ENCODE assay signal across 8 cellular contexts in genomic region chr17:8384801-8385335, GRCh38. TPM values are rescaled to one million over a fixed set of nuclear protein-coding genes. Genes with fewer than 3 reads are reported as not detected.
DNase-seq lines count a peak whose midpoint lies in the region; ATAC-seq and TF ChIP-seq lines count a peak whose summit lies in the region.

No MANE protein-coding gene starts in this region.

- H3K4me1 ChIP-seq in SJSA1 (replicated peaks): peaks cover 32% of the 10 kb centered on the region

- no peaks in the 10 kb centered on the region for H3K9me3 ChIP-seq in SJSA1 (replicated peaks)

- peak overlapping the region; percentile 81 for H3K4me3 ChIP-seq in SJSA1
- H3K4me3 ChIP-seq in epithelial cell of esophagus (ENCODE audit: low read length): no peak overlapping the region

- ATAC-seq in HG03565 (IDR thresholded peaks at IDR 0.05; ENCODE audit: unreplicated experiment): no peak

- no peaks in the 10 kb centered on the region for H3K9me3 Mint-ChIP-seq in T-helper 1 cell treated with Interleukin-12 subunit alpha and Interleukin-12 subunit beta and Interleukin-4 antibody, amounts not matched to agents 30 μg/mL and 1 μg/mL, for 36 hours

- peak overlapping the region; percentile 94 for H3K4me3 Mint-ChIP-seq in T-helper 1 cell treated with Interleukin-12 subunit alpha and Interleukin-12 subunit beta and Interleukin-4 antibody, amounts not matched to agents 30 μg/mL and 1 μg/mL, for 36 hours

- DNase-seq in T-helper 1 cell (no peak), SJSA1 (ENCODE audit: low read depth in 1 of 2, low spot score in 2 of 2) (peak; percentile 88), epithelial cell of esophagus (ENCODE audit: low read depth) (peak; percentile 73), renal cortical epithelial cell (ENCODE audit: low read depth) (peak; percentile 94), DMS79 (lab: John Stamatoyannopoulos, UW) (no peak)
- DNase-seq in activated CD4-positive, alpha-beta T cell treated with anti-CD3 and anti-CD28 coated beads, Interleukin-2, amount 50 U/mL, for 4 hours: no peak

- no peak for TF ChIP-seq CTCF in epithelial cell of esophagus (IDR thresholded peaks at IDR 0.05; ENCODE audit: insufficient read depth, low read depth, low read length, missing control alignments)

- no peaks in the 10 kb centered on the region for H3K27me3 Mint-ChIP-seq in T-helper 1 cell treated with Interleukin-12 subunit alpha and Interleukin-12 subunit beta and Interleukin-4 antibody, amounts not matched to agents 30 μg/mL and 1 μg/mL, for 36 hours (ENCODE audit: low read depth)

- no peaks in the 10 kb centered on the region for H3K27me3 ChIP-seq in SJSA1 (replicated peaks)

- peaks cover 29% of the 10 kb centered on the region for H3K36me3 Mint-ChIP-seq in T-helper 1 cell treated with Interleukin-12 subunit alpha and Interleukin-12 subunit beta and Interleukin-4 antibody, amounts not matched to agents 30 μg/mL and 1 μg/mL, for 36 hours (ENCODE audit: low read depth)

- no peak overlapping the region for H3K27ac Mint-ChIP-seq in T-helper 1 cell treated with Interleukin-12 subunit alpha and Interleukin-12 subunit beta and Interleukin-4 antibody, amounts not matched to agents 30 μg/mL and 1 μg/mL, for 36 hours

- H3K36me3 ChIP-seq in SJSA1: peaks cover 30% of the 10 kb centered on the region

- H3K4me1 Mint-ChIP-seq in T-helper 1 cell treated with Interleukin-12 subunit alpha and Interleukin-12 subunit beta and Interleukin-4 antibody, amounts not matched to agents 30 μg/mL and 1 μg/mL, for 36 hours (ENCODE audit: low read depth): peaks cover 39% of the 10 kb centered on the region

- peak overlapping the region; percentile 86 for H3K27ac ChIP-seq in SJSA1

RNA-seq across cellular contexts. Expression of gene RPL26, which starts 1.9 kb away (rescaled TPM):
- total RNA-seq in SJSA1 (2014; rRNA removed; shearing (Covaris generic)): 2,200 and 2,622 TPM in 2 replicates
- 4,087 and 4,717 TPM in 2 replicates for total RNA-seq in renal cortical epithelial cell

RNA-seq across cellular contexts. Expression of gene RNF222, which starts 12.8 kb away (rescaled TPM):
- total RNA-seq in SJSA1 (2014; rRNA removed; shearing (Covaris generic)): not detected in 2 replicates
- total RNA-seq in renal cortical epithelial cell: not detected in 2 replicates

RNA-seq across cellular contexts. Expression of gene ODF4, which starts 45.2 kb away (rescaled TPM):
- total RNA-seq in SJSA1 (2014; rRNA removed; shearing (Covaris generic)): not detected in 2 replicates
- total RNA-seq in renal cortical epithelial cell: not detected in 2 replicates

RNA-seq across cellular contexts. Expression of gene NDEL1, which starts 50.8 kb away (rescaled TPM):
- total RNA-seq in SJSA1 (2014; rRNA removed; shearing (Covaris generic)): 39.6 and 49.7 TPM in 2 replicates
- total RNA-seq in renal cortical epithelial cell: 31.8 and 38.0 TPM in 2 replicates

Comparison
In these comparisons a context has a peak if more than half of its experiments do, and no peak if none do; other contexts are left out.
1. DNase-seq: peak in SJSA1 (2 of 2), epithelial cell of esophagus (single experiment) and renal cortical epithelial cell (single experiment); none in T-helper 1 cell (0 of 5), DMS79 (single experiment) and activated CD4-positive, alpha-beta T cell treated with anti-CD3 and anti-CD28 coated beads, Interleukin-2, amount 50 U/mL, for 4 hours (0 of 2).